ENCODE assay signal across 8 cellular contexts in the genomic region with DNA sequence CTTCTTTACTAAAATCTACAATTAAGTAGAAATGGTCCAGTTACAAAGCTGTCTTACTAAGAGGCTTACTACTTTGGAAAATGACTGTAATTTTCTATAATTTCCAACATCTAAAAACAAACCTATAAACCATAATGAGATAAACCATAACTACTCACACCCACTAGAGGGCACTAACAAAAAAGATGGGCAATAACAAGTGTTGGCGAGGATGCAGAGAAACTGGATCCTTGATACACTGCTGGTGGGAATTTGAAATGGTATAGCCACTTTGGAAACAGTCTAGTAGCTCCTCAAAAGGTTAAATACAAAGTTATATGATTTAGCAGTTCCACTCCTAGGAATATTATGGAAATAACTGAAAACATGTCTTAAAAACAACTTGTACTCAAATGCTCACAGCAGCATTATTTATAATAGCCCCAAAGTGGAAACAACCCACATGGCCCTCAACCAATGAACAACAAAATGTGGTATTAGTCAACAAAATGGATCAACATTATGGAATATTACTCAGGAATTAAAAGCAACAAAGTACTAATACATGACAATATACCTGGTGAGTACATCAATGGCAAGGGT. TPM values are rescaled to one million over a fixed set of nuclear protein-coding genes. Genes with fewer than 3 reads are reported as not detected.
DNase-seq lines count a peak whose midpoint lies in the region; ATAC-seq, FAIRE-seq and TF ChIP-seq lines count a peak whose summit lies in the region.

No MANE protein-coding gene starts in this region.

- POLR2A ChIA-PET in endothelial cell of umbilical vein (lab: Charles Lee): no interaction called here

- dilution Hi-C loops in endothelial cell of umbilical vein (cut with MboI; ENCODE audit: extremely low pct_ligation_motif_present, low sequenced_read_pairs): no loop called here

- H3K4me3 ChIP-seq in OCI-LY3 (ENCODE audit: low read length) (no peak overlapping the region), endothelial cell of umbilical vein (replicated peaks in 1 of 3; ENCODE audit: insufficient read depth in 1 of 3, low read depth in 1 of 3, low read length in 3 of 3) (no peak overlapping the region), testis (no peak overlapping the region)

- H3K36me3 ChIP-seq in OCI-LY3 (replicated peaks; ENCODE audit: low read depth, low read length) (no peaks in the 10 kb centered on the region), endothelial cell of umbilical vein (ENCODE audit: control insufficient read depth in 2 of 2, extremely low read depth in 1 of 2, insufficient read depth in 2 of 2, low read length in 2 of 2) (no peaks in the 10 kb centered on the region), testis (ENCODE audit: low read depth, missing control alignments) (no peaks in the 10 kb centered on the region)

- no peak for DNase-seq in activated naive CD4-positive, alpha-beta T cell treated with anti-CD3 and anti-CD28 coated beads for 36 hours
- DNase-seq in activated naive CD4-positive, alpha-beta T cell treated with anti-CD3 and anti-CD28 coated beads, Interleukin-2, amount 50 U/mL, for 16 hours: no peak
- DNase-seq in endothelial cell of umbilical vein (ENCODE audit: low read depth, low spot score): no peak
- no peak for DNase-seq in testis
- DNase-seq in H54 (ENCODE audit: insufficient read length, low spot score): no peak

- H3K27ac ChIP-seq in OCI-LY3 (ENCODE audit: low read length): no peak overlapping the region
- H3K27ac ChIP-seq in endothelial cell of umbilical vein (ENCODE audit: insufficient read depth, low read depth, low read length): no peak overlapping the region
- no peak overlapping the region for H3K27ac ChIP-seq in testis

- no peaks in the 10 kb centered on the region for H3K9me3 Mint-ChIP-seq in activated naive CD4-positive, alpha-beta T cell treated with anti-CD3 and anti-CD28 coated beads for 36 hours

- H2AFZ ChIP-seq in OCI-LY3 (ENCODE audit: low read depth, low read length) (no peak overlapping the region), endothelial cell of umbilical vein (ENCODE audit: low read depth, low read length) (no peak overlapping the region)

- H3K4me2 ChIP-seq in OCI-LY3 (ENCODE audit: low read length) (no peak overlapping the region), endothelial cell of umbilical vein (ENCODE audit: insufficient read depth, low read length) (no peak overlapping the region)

- H3K4me3 Mint-ChIP-seq in activated naive CD4-positive, alpha-beta T cell treated with anti-CD3 and anti-CD28 coated beads for 36 hours: no peak overlapping the region

- 88 to 89% methylated on average over 1 of the region's 1 CpG for WGBS in testis, 2 donors

- H3K27me3 ChIP-seq in OCI-LY3 (ENCODE audit: low read depth, low read length) (no peaks in the 10 kb centered on the region), endothelial cell of umbilical vein (ENCODE audit: control insufficient read depth in 2 of 2, insufficient read depth in 2 of 2, low read length in 2 of 2) (peaks cover 0 to 10% of the 10 kb centered on the region in 2 experiments), testis (no peaks in the 10 kb centered on the region)

- peaks cover 77% of the 10 kb centered on the region for H3K4me1 Mint-ChIP-seq in activated naive CD4-positive, alpha-beta T cell treated with anti-CD3 and anti-CD28 coated beads for 36 hours (ENCODE audit: low read depth)

- H3K27me3 Mint-ChIP-seq in activated naive CD4-positive, alpha-beta T cell treated with anti-CD3 and anti-CD28 coated beads for 36 hours (ENCODE audit: low read depth): no peaks in the 10 kb centered on the region

- peaks cover 41% of the 10 kb centered on the region for H3K36me3 Mint-ChIP-seq in activated naive CD4-positive, alpha-beta T cell treated with anti-CD3 and anti-CD28 coated beads for 36 hours (ENCODE audit: low read depth)

- H4K20me1 ChIP-seq in OCI-LY3 (ENCODE audit: insufficient read depth, low read length): no peaks in the 10 kb centered on the region
- no peaks in the 10 kb centered on the region for H4K20me1 ChIP-seq in endothelial cell of umbilical vein (replicated peaks; ENCODE audit: control insufficient read depth, extremely low read depth, insufficient read depth, low read length)

- H3K9me3 ChIP-seq in OCI-LY3 (ENCODE audit: insufficient read depth, low read length) (no peaks in the 10 kb centered on the region), endothelial cell of umbilical vein (replicated peaks; ENCODE audit: control insufficient read depth, insufficient read depth, low read length) (no peaks in the 10 kb centered on the region), testis (no peaks in the 10 kb centered on the region)

- H3K9me1 ChIP-seq in endothelial cell of umbilical vein (replicated peaks; ENCODE audit: control insufficient read depth, extremely low read depth, insufficient read depth, low read length): no peaks in the 10 kb centered on the region

- H3K27ac Mint-ChIP-seq in activated naive CD4-positive, alpha-beta T cell treated with anti-CD3 and anti-CD28 coated beads for 36 hours: peak overlapping the region; percentile 76

- TF ChIP-seq POLR2A in endothelial cell of umbilical vein (IDR thresholded peaks at IDR 0.05; ENCODE audit: low read depth, low read length) (no peak), testis (IDR thresholded peaks at IDR 0.05) (no peak), H54 (IDR thresholded peaks at IDR 0.05; ENCODE audit: low read depth, low read length) (no peak)

- intact Hi-C loops in activated naive CD4-positive, alpha-beta T cell treated with anti-CD3 and anti-CD28 coated beads for 36 hours (cut with micrococcal nuclease): loop anchor here (5.0 kb wide), 2 partner anchors 247 to 637 kb away; no protein-coding TSS in a partner anchor
- intact Hi-C loops in endothelial cell of umbilical vein (cut with micrococcal nuclease) (loop anchor here (1.0 to 10.0 kb wide), 3 partner anchors 102 to 534 kb away; no protein-coding TSS in a partner anchor), testis (cut with DNase I; ENCODE audit: low total_unique reads) (no loop called here)

- no TSS peak for BruUV-seq in endothelial cell of umbilical vein (replicated peaks; lab: Mats Ljungman, UMichigan)

- CTCF ChIA-PET in activated naive CD4-positive, alpha-beta T cell treated with anti-CD3 and anti-CD28 coated beads for 36 hours (lab: Charles Lee): interaction anchor here (0.6 to 3.4 kb wide), 14 partner anchors 8 to 534 kb away, joined by 3 to 16 read pairs (median 4); no protein-coding TSS in a partner anchor
- CTCF ChIA-PET in endothelial cell of umbilical vein (lab: Charles Lee): no interaction called here

- ATAC-seq in GM21526 (IDR thresholded peaks at IDR 0.05; ENCODE audit: low FRiP score, unreplicated experiment): no peak
- ATAC-seq in HG02840 (IDR thresholded peaks at IDR 0.05; ENCODE audit: low FRiP score, unreplicated experiment): no peak

- peak; percentile 51 for TF ChIP-seq CTCF in OCI-LY3 (IDR thresholded peaks at IDR 0.05; ENCODE audit: low read depth, low read length)
- peak; percentile 30 to 40 for TF ChIP-seq CTCF in endothelial cell of umbilical vein (IDR thresholded peaks at IDR 0.05; ENCODE audit: extremely low read depth in 1 of 2, insufficient read depth in 1 of 2, low read depth in 1 of 2, low read length in 2 of 2)
- peak in 2 of 3 experiments; percentile 14 to 37 for TF ChIP-seq CTCF in testis (IDR thresholded peaks at IDR 0.05)

- H3K4me1 ChIP-seq in OCI-LY3 (ENCODE audit: low read length): no peaks in the 10 kb centered on the region
- H3K4me1 ChIP-seq in endothelial cell of umbilical vein (ENCODE audit: control insufficient read depth, extremely low read depth, insufficient read depth, low read length): no peaks in the 10 kb centered on the region
- no peaks in the 10 kb centered on the region for H3K4me1 ChIP-seq in testis

- H3K9ac ChIP-seq in OCI-LY3 (ENCODE audit: low read length) (no peak overlapping the region), endothelial cell of umbilical vein (replicated peaks; ENCODE audit: extremely low read depth, insufficient read depth, low read length) (no peak overlapping the region)

- FAIRE-seq in endothelial cell of umbilical vein (lab: Jason Lieb, UNC) (peak; percentile 69), H54 (lab: Jason Lieb, UNC) (no peak)

- H3K79me2 ChIP-seq in OCI-LY3 (ENCODE audit: low read length): no peaks in the 10 kb centered on the region
- no peaks in the 10 kb centered on the region for H3K79me2 ChIP-seq in endothelial cell of umbilical vein (ENCODE audit: control insufficient read depth, insufficient read depth, low read length)

TF ChIP-seq in endothelial cell of umbilical vein, 7 proteins besides CTCF, POLR2A, EP300 and RAD21:
- no peak for TF ChIP-seq GATA2 (IDR thresholded peaks at IDR 0.05; ENCODE audit: insufficient read depth, insufficient read length, low read depth, low read length)
- no peak for TF ChIP-seq POLR2AphosphoS5 (IDR thresholded peaks at IDR 0.05; ENCODE audit: insufficient read depth, low read depth, low read length)
- no peak for TF ChIP-seq EZH2 (IDR thresholded peaks at IDR 0.05; ENCODE audit: borderline replicate concordance, low read depth, low read length, severe bottlenecking)

RNA-seq across cellular contexts. Expression of gene GJA10, which starts 50.6 kb away (rescaled TPM):
- total RNA-seq in activated naive CD4-positive, alpha-beta T cell treated with anti-CD3 and anti-CD28 coated beads for 36 hours: not detected
- total RNA-seq in endothelial cell of umbilical vein (not detected in 2 replicates), testis (under 1 TPM in 1 of 2 donors, not detected in 1; 0.19 TPM)
- polyA plus RNA-seq in endothelial cell of umbilical vein (not detected in 2 replicates), testis (ENCODE audit: insufficient read depth, low read depth, low replicate concordance) (not detected)
- polyA plus RNA-seq in endothelial cell of umbilical vein (2011; cell fraction: cytosol; rRNA removed): not detected in 2 replicates
- polyA plus RNA-seq in endothelial cell of umbilical vein (2011; cell fraction: nucleus; rRNA removed): not detected in 2 replicates
- polyA plus RNA-seq in endothelial cell of umbilical vein (2012): not detected in 2 replicates
- polyA minus RNA-seq in endothelial cell of umbilical vein: not detected in 2 replicates
- not detected for polyA minus RNA-seq in endothelial cell of umbilical vein (2011; cell fraction: cytosol; rRNA and poly(A)+ RNA removed)
- not detected in 2 replicates for polyA minus RNA-seq in endothelial cell of umbilical vein (2011; cell fraction: nucleus; rRNA and poly(A)+ RNA removed)
